In the genomic region with DNA sequence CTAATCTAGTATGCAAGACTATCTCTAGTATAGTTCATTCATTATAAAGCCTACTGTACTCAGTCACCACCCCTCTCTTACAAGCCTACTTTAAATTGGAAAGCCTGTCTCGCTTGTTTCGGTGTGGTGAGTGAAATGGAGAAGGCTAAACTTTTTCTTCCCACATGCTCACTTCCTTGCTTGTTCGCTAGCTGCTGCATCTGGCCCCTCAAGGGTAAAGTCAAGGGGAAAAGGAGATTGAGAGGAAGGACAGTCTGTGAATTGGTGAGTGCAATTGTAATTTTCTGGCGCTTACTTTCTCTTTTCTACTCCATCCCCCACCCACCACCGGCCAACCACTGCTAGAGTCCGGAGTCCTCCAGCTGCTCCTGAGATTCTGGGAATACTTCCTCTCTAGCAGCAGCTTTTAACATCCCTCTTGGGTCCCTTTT, we compare ENCODE assay signal across 8 cellular contexts. TPM values are rescaled to one million over a fixed set of nuclear protein-coding genes. Genes with fewer than 3 reads are reported as not detected.
DNase-seq lines count a peak whose midpoint lies in the region; ATAC-seq, FAIRE-seq and TF ChIP-seq lines count a peak whose summit lies in the region.

No MANE protein-coding gene starts in this region.

- TF ChIP-seq POLR2A in gastroesophageal sphincter (IDR thresholded peaks at IDR 0.05) = no peak

- no peaks in the 10 kb centered on the region for H3K36me3 ChIP-seq in KOPT-K1 (ENCODE audit: insufficient read depth, low read length)
- no peaks in the 10 kb centered on the region for H3K36me3 ChIP-seq in left lung
- H3K36me3 ChIP-seq in gastroesophageal sphincter = no peaks in the 10 kb centered on the region

- no peak overlapping the region for H3K4me3 Mint-ChIP-seq in type B pancreatic cell

- DNase-seq in GM13977 (ENCODE audit: low spot score) (peak; percentile 24), right cardiac atrium (peak in 1 of 3 donors; percentile 64), type B pancreatic cell (ENCODE audit: extremely low spot score, unreplicated experiment) (no peak), HTR-8/SVneo (ENCODE audit: insufficient read length, low spot score) (no peak), left lung (no peak)

- H3K27ac ChIP-seq in KOPT-K1 (ENCODE audit: low read depth, low read length, poor library complexity, severe bottlenecking) (peak overlapping the region; percentile 90), right cardiac atrium (ENCODE audit: low read length) (no peak overlapping the region), left lung (peak overlapping the region in 1 of 2 donors; percentile 73), gastroesophageal sphincter (no peak overlapping the region)

- no peaks in the 10 kb centered on the region for H3K27me3 Mint-ChIP-seq in type B pancreatic cell

- H3K9me3 Mint-ChIP-seq in type B pancreatic cell = no peaks in the 10 kb centered on the region

- H3K9me3 ChIP-seq in KOPT-K1 (ENCODE audit: insufficient read depth, low read length, poor library complexity, severe bottlenecking) (no peaks in the 10 kb centered on the region), right cardiac atrium (ENCODE audit: control insufficient read depth, low read length) (no peaks in the 10 kb centered on the region), left lung (no peaks in the 10 kb centered on the region), gastroesophageal sphincter (no peaks in the 10 kb centered on the region)

- H3K4me1 ChIP-seq in right cardiac atrium (ENCODE audit: control insufficient read depth, insufficient read depth, low read length) (no peaks in the 10 kb centered on the region), left lung (peaks cover 0 to 18% of the 10 kb centered on the region in 2 donors), gastroesophageal sphincter (no peaks in the 10 kb centered on the region)

- no peaks in the 10 kb centered on the region for H3K27me3 ChIP-seq in right cardiac atrium (ENCODE audit: control insufficient read depth, insufficient read depth)
- H3K27me3 ChIP-seq in left lung = no peaks in the 10 kb centered on the region
- H3K27me3 ChIP-seq in gastroesophageal sphincter = no peaks in the 10 kb centered on the region

- TF ChIP-seq CTCF in GM13977 (IDR thresholded peaks at IDR 0.05; ENCODE audit: extremely low read depth, insufficient read depth, missing control alignments) = no peak
- no peak for TF ChIP-seq CTCF in type B pancreatic cell (conservative IDR thresholded peaks at IDR 0.05)
- TF ChIP-seq CTCF in left lung (IDR thresholded peaks at IDR 0.05) = no peak
- TF ChIP-seq CTCF in gastroesophageal sphincter (IDR thresholded peaks at IDR 0.05) = no peak

- in situ Hi-C loops in GM13977 (cut with MboI; ENCODE audit: low pct_unique_long_range_greater_than_20kb, low sequenced_read_pairs, unreplicated experiment) = no loop called here

- WGBS in right cardiac atrium = 42% methylated on average over 6 of the region's 6 CpGs
- WGBS in gastroesophageal sphincter (ENCODE audit: low coverage in 1 of 2), 2 donors = 52 to 62% methylated on average over 5 to 6 of the region's 6 CpGs

- no peak overlapping the region for H3K4me3 ChIP-seq in right cardiac atrium (ENCODE audit: low read length)
- H3K4me3 ChIP-seq in left lung = no peak overlapping the region
- no peak overlapping the region for H3K4me3 ChIP-seq in gastroesophageal sphincter

- no peak for FAIRE-seq in HTR-8/SVneo (lab: Jason Lieb, UNC)

- no peak overlapping the region for H3K27ac Mint-ChIP-seq in type B pancreatic cell

- ATAC-seq in GM21529 (IDR thresholded peaks at IDR 0.05; ENCODE audit: unreplicated experiment) (peak; percentile 73), right cardiac atrium (peak; percentile 26 to 73), left lung (no peak), gastroesophageal sphincter (no peak)

- peaks cover 7% of the 10 kb centered on the region for H3K4me1 Mint-ChIP-seq in type B pancreatic cell (ENCODE audit: unreplicated experiment)

- H3K36me3 Mint-ChIP-seq in type B pancreatic cell = no peaks in the 10 kb centered on the region

- intact Hi-C loops in right cardiac atrium (cut with DNase I) = no loop called here
- intact Hi-C loops in left lung (cut with DNase I) = no loop called here

- TF ChIP-seq EP300 in gastroesophageal sphincter (IDR thresholded peaks at IDR 0.05) = no peak

RNA-seq across cellular contexts. Expression of a gene that starts 12.1 kb away (rescaled TPM):
- 1 to 10 TPM; 3.1 to 9.4 (median 4.7) TPM for total RNA-seq in right cardiac atrium
- polyA plus RNA-seq in right cardiac atrium = 0.72 TPM
- total RNA-seq in type B pancreatic cell (ENCODE audit: low replicate concordance) = 10.8 and 20.0 TPM in 2 replicates
- 10 to 100 TPM; 25.4 to 35.2 TPM for total RNA-seq in left lung
- total RNA-seq in gastroesophageal sphincter = 10 to 100 TPM; 12.4 to 23.4 (median 14.4) TPM

RNA-seq across cellular contexts. Expression of a gene that starts 25.0 kb away (rescaled TPM):
- total RNA-seq in right cardiac atrium (under 1 TPM in 2 of 4 donors, not detected in 2; 0.09 to 0.39 TPM), type B pancreatic cell (ENCODE audit: low replicate concordance) (0.14 TPM in 1 of 2 replicates, not detected in the other), left lung (1 to 10 TPM in 1 of 2 donors, under 1 TPM in 1; 0.38 to 5.8 TPM), gastroesophageal sphincter (under 1 TPM in 2 of 4 donors, not detected in 2; 0.15 to 0.81 TPM)
- 0.02 TPM for polyA plus RNA-seq in right cardiac atrium

Comparison
In these comparisons a context has a peak if more than half of its experiments do, and no peak if none do; other contexts are left out.
1. ATAC-seq: peak in GM21529 (single experiment) and right cardiac atrium (2 of 2); none in left lung (single experiment) and gastroesophageal sphincter (single experiment).